ENCODE assay signal across 28 cellular contexts in the genomic region with DNA sequence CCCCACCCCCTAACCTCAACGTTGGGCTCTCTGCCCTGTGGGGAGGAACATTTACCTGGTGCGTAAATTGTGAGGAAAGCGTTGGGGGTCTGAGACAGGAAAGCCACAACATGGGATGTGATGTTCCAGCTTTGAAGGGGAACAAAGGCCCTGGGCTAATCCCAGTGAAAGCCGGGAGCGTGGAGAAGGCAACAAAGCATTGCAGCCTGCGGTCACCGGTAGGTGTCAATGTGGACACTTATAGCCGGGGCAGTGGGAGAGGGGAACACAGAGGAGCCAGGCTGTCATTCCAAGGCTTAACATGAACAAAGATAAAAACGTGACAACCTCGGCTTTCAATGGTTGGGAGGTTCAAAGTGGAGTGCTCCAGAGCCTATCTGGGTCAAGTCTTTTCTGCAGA. TPM values are rescaled to one million over a fixed set of nuclear protein-coding genes. Genes with fewer than 3 reads are reported as not detected.
DNase-seq lines count a peak whose midpoint lies in the region; ATAC-seq, FAIRE-seq and TF ChIP-seq lines count a peak whose summit lies in the region.
"Had no signal": no experiment of that assay in that cellular context is flagged by ENCODE, and none has a peak within 500 bp of the region (broad histone marks: within the 10 kb centered on the region; RNA-seq: fewer than 3 reads in every experiment).

No MANE protein-coding gene starts in this region.

- no peaks in the 10 kb centered on the region; the same call in 1 of the 2 replicates for H3K23me2 ChIP-seq in H1 (ENCODE audit: low read depth, low read length)

- H3K4me3 ChIP-seq in H7 (ENCODE audit: insufficient read depth, low read depth, low read length) = no peak overlapping the region
- peak overlapping the region in 1 of 4 experiments; percentile 32; a peak in 3 of 8 replicates for H3K4me3 ChIP-seq in H1 (ENCODE audit: extremely low read depth in 1 of 4, insufficient read depth in 2 of 4, low read depth in 3 of 4, low read length in 4 of 4)
- no peak overlapping the region for H3K4me3 ChIP-seq in retinal pigment epithelial cell (ENCODE audit: low read length)
- H3K4me3 ChIP-seq: A549; BLaER1 treated with 17β-estradiol and CSF1 and Interleukin-3, amounts not matched to agents 10 nM and 100 nM; GM12878; PC-9; SJSA1 had no signal

- H2BK20ac ChIP-seq in H1 (ENCODE audit: low read length) = no peak overlapping the region

- H2BK12ac ChIP-seq in H1 (ENCODE audit: low read depth, low read length) = no peak overlapping the region

- H3K9me3 ChIP-seq in H1 (ENCODE audit: insufficient read depth in 2 of 2, low read depth in 1 of 2, low read length in 1 of 2) = no peaks in the 10 kb centered on the region
- H3K9me3 ChIP-seq: A549, Caco-2, SJSA1 had no signal

- H2AK5ac ChIP-seq in H1 (ENCODE audit: low read depth, low read length) = no peak overlapping the region

- H3K4me3 Mint-ChIP-seq in nephron progenitor cell (no peak overlapping the region), endothelial cell (ENCODE audit: unreplicated experiment) (no peak overlapping the region)
- H3K4me3 Mint-ChIP-seq in activated CD4-positive, alpha-beta T cell treated with anti-CD3 and anti-CD28 coated beads for 36 hours = no peak overlapping the region
- H3K4me3 Mint-ChIP-seq: CD4-positive, alpha-beta memory T cell had no signal

- H4K20me1 ChIP-seq in H1 (replicated peaks in 1 of 2; ENCODE audit: control insufficient read depth in 1 of 2, insufficient read depth in 2 of 2, low read length in 2 of 2) = peaks cover 4 to 15% of the 10 kb centered on the region in 2 experiments
- H4K20me1 ChIP-seq: BLaER1 treated with 17β-estradiol and CSF1 and Interleukin-3, amounts not matched to agents 10 nM and 100 nM had no signal

- H3K14ac ChIP-seq in H1 (ENCODE audit: insufficient read length) = no peak overlapping the region

- H3K56ac ChIP-seq in H1 (replicated peaks; ENCODE audit: insufficient read length, low read depth, low read length) = no peak overlapping the region

- no peak overlapping the region for H3K23ac ChIP-seq in H1 (ENCODE audit: insufficient read length)

- POLR2A ChIA-PET in H1 (lab: Charles Lee; ENCODE audit: partially characterized antibody) = no interaction called here
- POLR2A ChIA-PET in activated CD4-positive, alpha-beta T cell treated with anti-CD3 and anti-CD28 coated beads for 36 hours (lab: Charles Lee) = no interaction called here

- FAIRE-seq in H1 (lab: Jason Lieb, UNC) = peak; percentile 39
- FAIRE-seq: A549, GM12878 had no signal

- no peak overlapping the region for H3K27ac ChIP-seq in H1 (ENCODE audit: low read depth, low read length)
- H3K27ac ChIP-seq: A549; BLaER1 treated with 17β-estradiol and CSF1 and Interleukin-3, amounts not matched to agents 10 nM and 100 nM; PC-9; SJSA1 had no signal

- DNase-seq in H7 (peak; percentile 65), H1 (ENCODE audit: low read depth in 1 of 2, low spot score in 2 of 2) (no peak), nephron progenitor cell (no peak), retinal pigment epithelial cell (ENCODE audit: low read depth) (no peak), endothelial cell (ENCODE audit: low spot score) (no peak)
- no peak for DNase-seq in activated CD4-positive, alpha-beta T cell treated with anti-CD3 and anti-CD28 coated beads for 36 hours
- DNase-seq: AML-193; Caco-2; CD4-positive, alpha-beta memory T cell; GDM1; NCI-H1048; NCI-H1436; NCI-H187; NCI-H2081 treated with DMSO at 0.1 percent for 48 hours; NCI-H2171 treated with DMSO at 0.1 percent for 48 hours; NCI-H345; NCI-H510A treated with DMSO at 0.1 percent for 48 hours; NK-92 treated with Interleukin-12 subunit alpha and Interleukin-12 subunit beta, amount 100 ng/mL, for 24 hours; PC-9 had no signal

- intact Hi-C loops in activated CD4-positive, alpha-beta T cell treated with anti-CD3 and anti-CD28 coated beads for 36 hours (cut with DNase I, micrococcal nuclease) = loop anchor here in 1 of 2 experiments (5.0 kb wide), 1 partner anchor 488 kb away; no protein-coding TSS in a partner anchor

- peaks cover 55% of the 10 kb centered on the region for H3K27me3 ChIP-seq in H7 (ENCODE audit: control insufficient read depth, insufficient read depth, low read length)
- peaks cover 51 to 63% (median 58%) of the 10 kb centered on the region in 4 experiments for H3K27me3 ChIP-seq in H1 (replicated peaks in 1 of 4; ENCODE audit: control insufficient read depth in 3 of 4, extremely low read depth in 1 of 4, insufficient read depth in 3 of 4, low read length in 3 of 4)

- no peak overlapping the region for H2BK5ac ChIP-seq in H1 (ENCODE audit: low read depth, low read length)

- 10% methylated on average over 10 of the region's 10 CpGs; no CpG with 5 or more reads in 1 of the 2 experiments for WGBS in H1 (ENCODE audit: extremely low coverage in 1 of 2, insufficient coverage in 1 of 2, insufficient read length in 1 of 2, insufficient replicate concordance in 2 of 2, low coverage in 1 of 2, low lambda C conversion rate in 2 of 2, missing lambda C conversion rate in 1 of 2), 2 experiments

- TF ChIP-seq CTCF in H1 (IDR thresholded peaks at IDR 0.05; ENCODE audit: control extremely low read depth in 1 of 3, insufficient read depth in 1 of 3, low read depth in 1 of 3, low read length in 3 of 3) (peak; percentile 45 to 57 (median 54); a peak in 3 of 4 replicates), nephron progenitor cell (IDR thresholded peaks at IDR 0.05) (no peak), retinal pigment epithelial cell (conservative IDR thresholded peaks at IDR 0.05; ENCODE audit: low read depth, low read length) (peak; percentile 6), endothelial cell (IDR thresholded peaks at IDR 0.05; ENCODE audit: unreplicated experiment) (no peak)

- peaks cover 95% of the 10 kb centered on the region for H3K27me3 Mint-ChIP-seq in nephron progenitor cell (ENCODE audit: low read depth, poor library complexity)
- peaks cover 63% of the 10 kb centered on the region for H3K27me3 Mint-ChIP-seq in activated CD4-positive, alpha-beta T cell treated with anti-CD3 and anti-CD28 coated beads for 36 hours
- H3K27me3 Mint-ChIP-seq in endothelial cell (ENCODE audit: unreplicated experiment) = peaks cover 16% of the 10 kb centered on the region

- H3K4me1 ChIP-seq in H1 (replicated peaks in 1 of 4; ENCODE audit: control insufficient read depth in 3 of 4, insufficient read depth in 4 of 4, low read length in 3 of 4) = peaks cover 0 to 18% (median 12%) of the 10 kb centered on the region in 4 experiments
- H3K4me1 ChIP-seq: A549; BLaER1 treated with 17β-estradiol and CSF1 and Interleukin-3, amounts not matched to agents 10 nM and 100 nM; Caco-2; SJSA1 had no signal

- CTCF ChIA-PET in H1 (lab: Charles Lee; ENCODE audit: partially characterized antibody) = interaction anchor here (1.1 to 1.8 kb wide), 8 partner anchors 9 to 583 kb away, joined by 3 to 4 read pairs (median 3); no protein-coding TSS in a partner anchor
- CTCF ChIA-PET in activated CD4-positive, alpha-beta T cell treated with anti-CD3 and anti-CD28 coated beads for 36 hours (lab: Charles Lee) = no interaction called here

- no peak overlapping the region for H4K8ac ChIP-seq in H1 (ENCODE audit: extremely low read depth, insufficient read depth, low read length)

- H2BK15ac ChIP-seq in H1 (ENCODE audit: low read length) = no peak overlapping the region

- no peaks in the 10 kb centered on the region for H3K79me1 ChIP-seq in H1 (ENCODE audit: low read depth, low read length)

- H3K9me3 Mint-ChIP-seq in nephron progenitor cell (no peaks in the 10 kb centered on the region), endothelial cell (ENCODE audit: unreplicated experiment) (no peaks in the 10 kb centered on the region)
- H3K9me3 Mint-ChIP-seq in activated CD4-positive, alpha-beta T cell treated with anti-CD3 and anti-CD28 coated beads for 36 hours (ENCODE audit: low read depth) = no peaks in the 10 kb centered on the region
- H3K9me3 Mint-ChIP-seq: CD4-positive, alpha-beta memory T cell had no signal

- H3K36me3 Mint-ChIP-seq in nephron progenitor cell (ENCODE audit: low read depth) (no peaks in the 10 kb centered on the region), endothelial cell (ENCODE audit: low read depth, unreplicated experiment) (no peaks in the 10 kb centered on the region)
- no peaks in the 10 kb centered on the region for H3K36me3 Mint-ChIP-seq in activated CD4-positive, alpha-beta T cell treated with anti-CD3 and anti-CD28 coated beads for 36 hours (ENCODE audit: low read depth)
- H3K36me3 Mint-ChIP-seq: CD4-positive, alpha-beta memory T cell had no signal

- no peak overlapping the region for H2AFZ ChIP-seq in H1 (ENCODE audit: low read length)
- H2AFZ ChIP-seq: PC-9 had no signal

- H3K4ac ChIP-seq in H1 (replicated peaks; ENCODE audit: insufficient read length, low read depth, low read length) = no peak overlapping the region

- no peak overlapping the region for H2BK120ac ChIP-seq in H1 (replicated peaks; ENCODE audit: low read depth, low read length)

- H4K5ac ChIP-seq in H1 (ENCODE audit: insufficient read length, low read depth, low read length) = no peak overlapping the region

- no peak for TF ChIP-seq EP300 in H1 (IDR thresholded peaks at IDR 0.05; ENCODE audit: borderline replicate concordance in 1 of 2, low read depth in 2 of 2, low read length in 2 of 2)

- no peak overlapping the region for H3K9ac ChIP-seq in H1 (replicated peaks in 1 of 4; ENCODE audit: extremely low read depth in 1 of 4, low read depth in 3 of 4, low read length in 3 of 4)
- H3K9ac ChIP-seq: BLaER1 treated with 17β-estradiol and CSF1 and Interleukin-3, amounts not matched to agents 10 nM and 100 nM had no signal

- H3K18ac ChIP-seq in H1 (ENCODE audit: extremely low read depth, low read length) = no peak overlapping the region

- H4K91ac ChIP-seq in H1 (replicated peaks; ENCODE audit: insufficient read length, low read length) = no peak overlapping the region

- peak overlapping the region; percentile 57 for H3K27ac Mint-ChIP-seq in nephron progenitor cell
- no peak overlapping the region for H3K27ac Mint-ChIP-seq in activated CD4-positive, alpha-beta T cell treated with anti-CD3 and anti-CD28 coated beads for 36 hours
- H3K27ac Mint-ChIP-seq in endothelial cell (ENCODE audit: unreplicated experiment) = no peak overlapping the region
- H3K27ac Mint-ChIP-seq: CD4-positive, alpha-beta memory T cell had no signal

- no peak for ATAC-seq in activated CD4-positive, alpha-beta T cell treated with anti-CD3 and anti-CD28 coated beads for 36 hours
- no peak for ATAC-seq in GM21619 (IDR thresholded peaks at IDR 0.05; ENCODE audit: unreplicated experiment)
- ATAC-seq: A549, GM12878, Right ventricle myocardium inferior had no signal

- no peak for TF ChIP-seq POLR2A in H1 (IDR thresholded peaks at IDR 0.05; ENCODE audit: control extremely low read depth in 1 of 2, low read depth in 2 of 2, low read length in 2 of 2)

- H3K4me2 ChIP-seq in H1 (ENCODE audit: insufficient read depth in 1 of 2, low read depth in 2 of 2, low read length in 2 of 2) = peak overlapping the region; percentile 20 to 37; a peak in 3 of 4 replicates
- H3K4me2 ChIP-seq: A549; BLaER1 treated with 17β-estradiol and CSF1 and Interleukin-3, amounts not matched to agents 10 nM and 100 nM; PC-9 had no signal

- H3K36me3 ChIP-seq in H7 (replicated peaks; ENCODE audit: control insufficient read depth, insufficient read depth, low read length) (no peaks in the 10 kb centered on the region), H1 (ENCODE audit: control insufficient read depth in 2 of 4, insufficient read depth in 4 of 4, low read length in 3 of 4) (no peaks in the 10 kb centered on the region; a peak in 1 of 8 replicates)
- H3K36me3 ChIP-seq: BLaER1 treated with 17β-estradiol and CSF1 and Interleukin-3, amounts not matched to agents 10 nM and 100 nM; SJSA1 had no signal

- H3K4me1 Mint-ChIP-seq in nephron progenitor cell (no peaks in the 10 kb centered on the region), endothelial cell (ENCODE audit: unreplicated experiment) (peaks cover 5% of the 10 kb centered on the region)
- H3K4me1 Mint-ChIP-seq in activated CD4-positive, alpha-beta T cell treated with anti-CD3 and anti-CD28 coated beads for 36 hours = no peaks in the 10 kb centered on the region

- TF ChIP-seq RAD21 in H1 (IDR thresholded peaks at IDR 0.05 in 1 of 2, conservative IDR thresholded peaks at IDR 0.05 in 1 of 2; ENCODE audit: low read depth in 2 of 2, low read length in 2 of 2) = peak; percentile 44 to 58; a peak in 3 of 4 replicates

- no peaks in the 10 kb centered on the region for H3K79me2 ChIP-seq in H1 (ENCODE audit: control insufficient read depth in 1 of 2, insufficient read depth in 2 of 2, low read length in 2 of 2)

RNA-seq across cellular contexts. Expression of a gene that starts 12.7 kb away (rescaled TPM):
- total RNA-seq in H7 (2014; rRNA removed; shearing (Covaris generic)) = 0.38 and 0.48 TPM in 2 replicates
- total RNA-seq in H1 (2021; fragmentation: NEBNext Ultra II Directional; extraction: Animal tissue kit (Norgen Biotek cat#: 25700)) = not detected in 2 replicates
- not detected in 2 replicates for polyA plus RNA-seq in H1 (2011; rRNA removed)
- not detected for polyA plus RNA-seq in H1 (2011; cell fraction: cytosol; rRNA removed)
- polyA plus RNA-seq in H1 (2011; cell fraction: nucleus; rRNA removed) = not detected
- not detected in 4 replicates for polyA plus RNA-seq in H1 (2012, experiment 1 of 2)
- polyA plus RNA-seq in H1 (2012, experiment 2 of 2) = not detected
- not detected for polyA plus RNA-seq in H1 (2013, experiment 1 of 2)
- not detected for polyA plus RNA-seq in H1 (2013, experiment 2 of 2)
- polyA minus RNA-seq in H1 (2011; rRNA and poly(A)+ RNA removed) = not detected in 2 replicates
- polyA minus RNA-seq in H1 (2011; cell fraction: cytosol; rRNA and poly(A)+ RNA removed) = not detected
- polyA minus RNA-seq in H1 (2011; cell fraction: nucleus; rRNA and poly(A)+ RNA removed) = not detected
- total RNA-seq in activated CD4-positive, alpha-beta T cell treated with anti-CD3 and anti-CD28 coated beads for 36 hours = not detected
- total RNA-seq in endothelial cell (ENCODE audit: unreplicated experiment) = not detected
- total RNA-seq: Caco-2; CD4-positive, alpha-beta memory T cell; GM12878; H4; HT-29; PC-9; Right ventricle myocardium inferior; RPMI7951; SJSA1 had no signal
- polyA plus RNA-seq: A549; CD4-positive, alpha-beta memory T cell; GM12878 had no signal

Comparison
In these comparisons a context has a peak if more than half of its experiments do, and no peak if none do; other contexts are left out.
1. CTCF ChIP-seq: peak in H1 (3 of 3) and retinal pigment epithelial cell (single experiment); none in nephron progenitor cell (single experiment) and endothelial cell (single experiment).